In genomic region chr20:53899351-53900167, GRCh38 we compare ENCODE assay signal across 7 cellular contexts.
DNase-seq lines count a peak whose midpoint lies in the region; ATAC-seq and TF ChIP-seq lines count a peak whose summit lies in the region.

No MANE protein-coding gene starts in this region.

- TF ChIP-seq CTCF in neutrophil (IDR thresholded peaks at IDR 0.05), result no peak

- H3K4me3 ChIP-seq in neutrophil (ENCODE audit: low read depth in 1 of 2, low read length in 1 of 2), result peak overlapping the region; percentile 21 to 38

- no peaks in the 10 kb centered on the region for H3K36me3 ChIP-seq in neutrophil

- peak overlapping the region; percentile 92 for H3K27ac ChIP-seq in neutrophil

- H3K27me3 ChIP-seq in neutrophil, result no peaks in the 10 kb centered on the region

- peak; percentile 73 for ATAC-seq in GM18873 (IDR thresholded peaks at IDR 0.05; ENCODE audit: low FRiP score, unreplicated experiment)
- ATAC-seq in HG03064 (IDR thresholded peaks at IDR 0.05; ENCODE audit: low read depth, unreplicated experiment), result peak; percentile 85

- H3K4me1 ChIP-seq in neutrophil (ENCODE audit: control insufficient read depth in 1 of 2, insufficient read depth in 1 of 2, low read depth in 1 of 2, low read length in 1 of 2), result peaks cover 61 to 62% of the 10 kb centered on the region in 2 experiments

- DNase-seq in NCI-H446 treated with DMSO at 0.1 percent for 48 hours (lab: John Stamatoyannopoulos, UW) (peak; percentile 8), OCI-M2 (lab: John Stamatoyannopoulos, UW; ENCODE audit: unreplicated experiment) (no peak)
- DNase-seq in activated CD4-positive, alpha-beta T cell treated with anti-CD3 and anti-CD28 coated beads for 24 hours (ENCODE audit: low read depth in 2 of 2), result peak; percentile 52 to 57
- peak; percentile 20 for DNase-seq in effector CD8-positive, alpha-beta T cell (lab: John Stamatoyannopoulos, UW)

- no peaks in the 10 kb centered on the region for H3K9me3 ChIP-seq in neutrophil
